28 cellular contexts compared by ENCODE assay signal in genomic region chr18:30016179-30016578, GRCh38.
DNase-seq lines count a peak whose midpoint lies in the region; ATAC-seq, FAIRE-seq and TF ChIP-seq lines count a peak whose summit lies in the region.
"Had no signal": no experiment of that assay in that cellular context is flagged by ENCODE, and none has a peak within 500 bp of the region (broad histone marks: within the 10 kb centered on the region; RNA-seq: fewer than 3 reads in every experiment).

No MANE protein-coding gene starts in this region.

- no peaks in the 10 kb centered on the region for H3K9me1 ChIP-seq in IMR-90 (ENCODE audit: insufficient read depth, low read length)

- TF ChIP-seq POLR2A in IMR-90 (IDR thresholded peaks at IDR 0.05; ENCODE audit: low read depth, low read length) (no peak), GM12892 (IDR thresholded peaks at IDR 0.05; ENCODE audit: low read depth, low read length) (no peak)

- no peak overlapping the region for H2BK5ac ChIP-seq in IMR-90 (ENCODE audit: low read depth, low read length, poor library complexity, severe bottlenecking)

- no TSS peak for BruUV-seq in IMR-90 (replicated peaks; lab: Mats Ljungman, UMichigan)

- DNase-seq in ELR (ENCODE audit: low read depth) (peak; percentile 54), IMR-90 (no peak), bronchial epithelial cell (ENCODE audit: low read depth) (peak; percentile 27), GM12892 (ENCODE audit: insufficient read length) (no peak), GF-D8 (lab: John Stamatoyannopoulos, UW) (no peak), cerebellar cortex (ENCODE audit: low spot score) (no peak)
- DNase-seq: activated CD4-positive, alpha-beta T cell treated with anti-CD3 and anti-CD28 coated beads for 48 hours; activated gamma-delta T cell; activated naive CD8-positive, alpha-beta T cell treated with anti-CD3 and anti-CD28 coated beads, Interleukin-2, amount 50 U/mL, for 24 hours; activated T-cell treated with anti-CD3 and anti-CD28 coated beads, Interleukin-2, amount 50 U/mL, for 24 hours; C1 segment of cervical spinal cord; DND-41; effector CD4-positive, alpha-beta T cell; HFFc6; KBM-7; lower lobe of right lung; NCI-H1436 treated with DMSO at 0.1 percent for 48 hours; NCI-H2107; NCI-H446 treated with DMSO at 0.1 percent for 48 hours; NCI-H82; nephron progenitor cell; retina; SHP77; T-helper 9 cell had no signal

- no peaks in the 10 kb centered on the region for H4K20me1 ChIP-seq in IMR-90 (ENCODE audit: insufficient read depth, low read length)

- H3K27ac ChIP-seq in IMR-90 (ENCODE audit: insufficient read depth, low read length) (no peak overlapping the region), mesodermal cell (ENCODE audit: low read depth, low read length, severe bottlenecking) (peak overlapping the region; percentile 29)
- H3K27ac ChIP-seq: lower lobe of right lung, tibial nerve, VCaP had no signal

- H2BK15ac ChIP-seq in IMR-90 (ENCODE audit: low read depth, low read length): no peak overlapping the region

- H3K36me3 ChIP-seq in IMR-90 (ENCODE audit: control insufficient read depth, insufficient read depth, low read length) (no peaks in the 10 kb centered on the region), bronchial epithelial cell (ENCODE audit: control insufficient read depth, insufficient read depth, low read length) (no peaks in the 10 kb centered on the region), mesodermal cell (ENCODE audit: control insufficient read depth, insufficient read depth, low read length) (no peaks in the 10 kb centered on the region)
- H3K36me3 ChIP-seq: lower lobe of right lung, tibial nerve had no signal

- no peaks in the 10 kb centered on the region for H3K27me3 ChIP-seq in IMR-90 (ENCODE audit: control insufficient read depth, insufficient read depth, low read length)
- H3K27me3 ChIP-seq in bronchial epithelial cell (ENCODE audit: control insufficient read depth, insufficient read depth, low read length): no peaks in the 10 kb centered on the region
- H3K27me3 ChIP-seq: tibial nerve had no signal

- H3K4me3 ChIP-seq in IMR-90 (ENCODE audit: insufficient read depth, low read depth, low read length): no peak overlapping the region
- H3K4me3 ChIP-seq in bronchial epithelial cell (ENCODE audit: low read depth, low read length): no peak overlapping the region
- no peak overlapping the region for H3K4me3 ChIP-seq in mesodermal cell (ENCODE audit: extremely low read depth, insufficient read depth, low read length, poor library complexity, severe bottlenecking)
- H3K4me3 ChIP-seq: lower lobe of right lung, tibial nerve had no signal

- no peak overlapping the region for H3K23ac ChIP-seq in IMR-90 (ENCODE audit: low read depth, low read length)

- CTCF ChIA-PET in IMR-90 (lab: Yijun Ruan, JAX): no interaction called here

- TF ChIP-seq CTCF in IMR-90 (conservative IDR thresholded peaks at IDR 0.05; ENCODE audit: low read depth, low read length) (no peak), bronchial epithelial cell (IDR thresholded peaks at IDR 0.05; ENCODE audit: insufficient read depth, low read length, severe bottlenecking) (no peak)

- no CpG with 5 or more reads among the region's 2 CpGs for WGBS in IMR-90 (ENCODE audit: extremely low coverage in 2 of 2, insufficient read length in 1 of 2), 2 experiments
- no CpG with 5 or more reads among the region's 2 CpGs for WGBS in mesodermal cell (ENCODE audit: insufficient coverage in 2 of 2), 2 experiments

- H3K56ac ChIP-seq in IMR-90 (ENCODE audit: extremely low read depth, insufficient read depth, low read length): no peak overlapping the region

- H3K4me1 ChIP-seq in IMR-90 (ENCODE audit: control insufficient read depth, insufficient read depth, low read length) (no peaks in the 10 kb centered on the region), mesodermal cell (ENCODE audit: control insufficient read depth, insufficient read depth, low read length, poor library complexity, severe bottlenecking) (peaks cover 8% of the 10 kb centered on the region)
- H3K4me1 ChIP-seq: lower lobe of right lung, tibial nerve had no signal

- no peaks in the 10 kb centered on the region for H3K9me3 ChIP-seq in IMR-90 (ENCODE audit: control insufficient read depth, insufficient read depth, low read length)
- no peaks in the 10 kb centered on the region for H3K9me3 ChIP-seq in mesodermal cell (ENCODE audit: control insufficient read depth, low read length)
- H3K9me3 ChIP-seq: lower lobe of right lung, tibial nerve had no signal

- no peak overlapping the region for H4K5ac ChIP-seq in IMR-90 (ENCODE audit: low read depth, low read length)

- FAIRE-seq in bronchial epithelial cell (lab: Jason Lieb, UNC) (no peak), GM12892 (lab: Jason Lieb, UNC) (no peak)
- FAIRE-seq: GM12891 had no signal

- intact Hi-C loops in IMR-90 (cut with micrococcal nuclease): no loop called here

- H3K4me2 ChIP-seq in IMR-90 (ENCODE audit: low read depth, low read length): no peak overlapping the region

- H3K4ac ChIP-seq in IMR-90 (ENCODE audit: low read depth, low read length): no peak overlapping the region

- H3K18ac ChIP-seq in IMR-90 (ENCODE audit: low read depth, low read length): no peak overlapping the region

- no peak overlapping the region for H2AK5ac ChIP-seq in IMR-90 (ENCODE audit: low read depth, low read length)

- H2BK120ac ChIP-seq in IMR-90 (ENCODE audit: low read depth, low read length): no peak overlapping the region

- no peak overlapping the region for H3K9ac ChIP-seq in IMR-90 (ENCODE audit: low read depth, low read length)

- ATAC-seq in IMR-90 (ENCODE audit: low read depth): no peak
- ATAC-seq: activated naive CD8-positive, alpha-beta T cell treated with anti-CD3 and anti-CD28 coated beads, Interleukin-2, amount 50 U/mL, for 24 hours; lower lobe of right lung had no signal

- H2AFZ ChIP-seq in IMR-90 (replicated peaks; ENCODE audit: low read length, poor library complexity): no peak overlapping the region

- POLR2A ChIA-PET in IMR-90 (lab: Charles Lee; ENCODE audit: unreplicated experiment): no interaction called here

- no peak for TF ChIP-seq RAD21 in IMR-90 (IDR thresholded peaks at IDR 0.05; ENCODE audit: low read length)

- no peak overlapping the region for H4K8ac ChIP-seq in IMR-90 (ENCODE audit: low read depth in 2 of 2, low read length in 2 of 2)

- no peak overlapping the region for H2BK20ac ChIP-seq in IMR-90 (ENCODE audit: low read depth, low read length)

- no peaks in the 10 kb centered on the region for H3K79me1 ChIP-seq in IMR-90 (ENCODE audit: low read depth in 1 of 2, low read length in 2 of 2)

- dilution Hi-C loops in IMR-90 (cut with HindIII; ENCODE audit: low sequenced_read_pairs, unreplicated experiment): no loop called here

- H4K91ac ChIP-seq in IMR-90 (ENCODE audit: insufficient read depth, low read depth, low read length): no peak overlapping the region

- H3K14ac ChIP-seq in IMR-90 (replicated peaks; ENCODE audit: low read depth, low read length): no peak overlapping the region

- in situ Hi-C loops in IMR-90 (cut with MboI; ENCODE audit: low sequenced_read_pairs): no loop called here

- no peak overlapping the region for H2AK9ac ChIP-seq in IMR-90 (replicated peaks; ENCODE audit: low read depth, low read length, poor library complexity)

TF ChIP-seq in IMR-90, 13 proteins besides CTCF, POLR2A, EP300 and RAD21:
- peak; percentile 61 for TF ChIP-seq NFE2L2 (IDR thresholded peaks at IDR 0.05; ENCODE audit: low read depth, low read length)
- no peak for TF ChIP-seq RFX5 (IDR thresholded peaks at IDR 0.05; ENCODE audit: low read depth, low read length)

Comparison
In these comparisons a context has a peak if more than half of its experiments do, and no peak if none do; other contexts are left out.
1. DNase-seq: peak in ELR (single experiment) and bronchial epithelial cell (single experiment); none in IMR-90 (single experiment), GM12892 (single experiment), GF-D8 (single experiment) and cerebellar cortex (single experiment).